ENCODE assay signal across 12 cellular contexts in the genomic region with DNA sequence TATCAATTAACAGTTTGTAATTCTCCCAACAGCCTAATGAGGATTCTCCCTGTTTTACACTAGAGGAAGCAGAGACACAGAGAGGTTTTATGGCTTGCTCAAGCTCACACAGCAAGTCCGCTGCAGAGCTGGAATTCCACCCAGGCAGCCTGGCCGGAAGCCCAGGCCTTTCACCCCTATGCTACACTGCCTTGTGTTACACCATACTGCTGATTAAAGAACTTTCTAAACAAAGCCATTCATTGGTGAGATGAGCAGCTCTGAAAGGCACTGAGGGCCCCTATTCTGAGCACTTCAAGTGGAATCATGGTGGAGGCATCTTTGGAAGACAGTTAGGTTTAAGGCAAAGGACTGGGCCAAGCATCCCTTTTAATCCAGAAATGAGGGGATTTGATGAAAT. TPM values are rescaled to one million over a fixed set of nuclear protein-coding genes. Genes with fewer than 3 reads are reported as not detected.
A peak's percentile ranks its signal among the peaks of the same experiment; 100 is the strongest.
DNase-seq lines count a peak whose midpoint lies in the region; ATAC-seq and TF ChIP-seq lines count a peak whose summit lies in the region.
"Had no signal": no experiment of that assay in that cellular context is flagged by ENCODE, and none has a peak within 500 bp of the region (broad histone marks: within the 10 kb centered on the region; RNA-seq: fewer than 3 reads in every experiment).

No MANE protein-coding gene starts in this region.

- TF ChIP-seq CTCF in IMR-90 (conservative IDR thresholded peaks at IDR 0.05; ENCODE audit: low read depth, low read length): no peak
- no peak for TF ChIP-seq CTCF in endodermal cell (conservative IDR thresholded peaks at IDR 0.05)
- TF ChIP-seq CTCF in left lung (IDR thresholded peaks at IDR 0.05): no peak
- TF ChIP-seq CTCF in stomach (IDR thresholded peaks at IDR 0.05): no peak
- no peak for TF ChIP-seq CTCF in MM.1S (IDR thresholded peaks at IDR 0.05; ENCODE audit: low read length)

- H4K5ac ChIP-seq in IMR-90 (ENCODE audit: low read depth, low read length): no peak overlapping the region

- ATAC-seq in IMR-90 (ENCODE audit: low read depth) (peak; percentile 94), left lung (peak; percentile 77), HG03520 (IDR thresholded peaks at IDR 0.05; ENCODE audit: unreplicated experiment) (no peak), GM21381 (IDR thresholded peaks at IDR 0.05; ENCODE audit: unreplicated experiment) (no peak), GM18517 (IDR thresholded peaks at IDR 0.05; ENCODE audit: unreplicated experiment) (no peak)

- H3K79me2 ChIP-seq in MM.1S (ENCODE audit: low read length): no peaks in the 10 kb centered on the region

- peaks cover 7% of the 10 kb centered on the region; the same call in 1 of the 2 replicates for H3K4me1 ChIP-seq in IMR-90 (ENCODE audit: control insufficient read depth, insufficient read depth, low read length)
- no peaks in the 10 kb centered on the region for H3K4me1 ChIP-seq in endodermal cell (ENCODE audit: control insufficient read depth, insufficient read depth, low read length)
- H3K4me1 ChIP-seq in left lung: no peaks in the 10 kb centered on the region
- H3K4me1 ChIP-seq in stomach: peaks cover 12 to 23% (median 19%) of the 10 kb centered on the region in 4 donors
- no peaks in the 10 kb centered on the region for H3K4me1 ChIP-seq in MM.1S (ENCODE audit: low read length)

- no peak overlapping the region for H4K8ac ChIP-seq in IMR-90 (ENCODE audit: low read depth in 2 of 2, low read length in 2 of 2)

- H2AK9ac ChIP-seq in IMR-90 (replicated peaks; ENCODE audit: low read depth, low read length, poor library complexity): peak overlapping the region; percentile 51

- dilution Hi-C loops in IMR-90 (cut with HindIII; ENCODE audit: low sequenced_read_pairs, unreplicated experiment): no loop called here

- intact Hi-C loops in IMR-90 (cut with micrococcal nuclease): loop anchor here (5.0 kb wide), 1 partner anchor 468 kb away; no protein-coding TSS in a partner anchor
- intact Hi-C loops in left lung (cut with DNase I): no loop called here
- intact Hi-C loops in stomach (cut with DNase I; ENCODE audit: low total_unique reads): no loop called here

- no peak overlapping the region for H3K18ac ChIP-seq in IMR-90 (ENCODE audit: low read depth, low read length)

- no peak overlapping the region for H3K4me3 ChIP-seq in IMR-90 (ENCODE audit: insufficient read depth, low read depth, low read length)
- no peak overlapping the region for H3K4me3 ChIP-seq in endodermal cell (ENCODE audit: low read length)
- H3K4me3 ChIP-seq in left lung: no peak overlapping the region
- no peak overlapping the region for H3K4me3 ChIP-seq in stomach
- H3K4me3 ChIP-seq in MM.1S (ENCODE audit: low read length): no peak overlapping the region

- no peak overlapping the region for H3K9ac ChIP-seq in IMR-90 (ENCODE audit: low read depth, low read length)
- no peak overlapping the region for H3K9ac ChIP-seq in endodermal cell (ENCODE audit: extremely low read depth, low read length, poor library complexity, severe bottlenecking)
- no peak overlapping the region for H3K9ac ChIP-seq in MM.1S (ENCODE audit: low read length)

- no peak overlapping the region for H3K4ac ChIP-seq in IMR-90 (ENCODE audit: low read depth, low read length)

- no peak overlapping the region for H2BK15ac ChIP-seq in IMR-90 (ENCODE audit: low read depth, low read length)

- H3K4me2 ChIP-seq in IMR-90 (ENCODE audit: low read depth, low read length) (no peak overlapping the region), MM.1S (ENCODE audit: low read depth, low read length) (no peak overlapping the region)

- no peaks in the 10 kb centered on the region for H3K9me3 Mint-ChIP-seq in endodermal cell

- no peaks in the 10 kb centered on the region for H3K27me3 Mint-ChIP-seq in endodermal cell (ENCODE audit: insufficient read depth)

- WGBS in IMR-90 (ENCODE audit: extremely low coverage in 2 of 2, insufficient read length in 1 of 2), 2 experiments: no CpG with 5 or more reads among the region's 2 CpGs
- 91 to 100% methylated on average over 2 of the region's 2 CpGs for WGBS in endodermal cell (ENCODE audit: insufficient coverage in 1 of 2, insufficient read length in 1 of 2), 2 experiments
- 27 to 52% (median 34%) methylated on average over 2 of the region's 2 CpGs for WGBS in stomach, 5 donors

- no peak overlapping the region for H2BK20ac ChIP-seq in IMR-90 (ENCODE audit: low read depth, low read length)

- no peak overlapping the region for H3K14ac ChIP-seq in IMR-90 (replicated peaks; ENCODE audit: low read depth, low read length)

- no TSS peak for BruUV-seq in IMR-90 (replicated peaks; lab: Mats Ljungman, UMichigan)

- H3K27ac Mint-ChIP-seq in endodermal cell: peak overlapping the region; percentile 69

- peaks cover 4% of the 10 kb centered on the region for H3K36me3 Mint-ChIP-seq in endodermal cell (ENCODE audit: low read depth)

- no peak overlapping the region for H2BK5ac ChIP-seq in IMR-90 (ENCODE audit: low read depth, low read length, poor library complexity, severe bottlenecking)

- H4K20me1 ChIP-seq in IMR-90 (ENCODE audit: insufficient read depth, low read length) (no peaks in the 10 kb centered on the region), MM.1S (ENCODE audit: insufficient read depth, low read length) (no peaks in the 10 kb centered on the region)

- CTCF ChIA-PET in IMR-90 (lab: Yijun Ruan, JAX): no interaction called here

- no peak for TF ChIP-seq POLR2A in IMR-90 (IDR thresholded peaks at IDR 0.05; ENCODE audit: low read depth, low read length)
- no peak for TF ChIP-seq POLR2A in stomach (IDR thresholded peaks at IDR 0.05)

- H3K4me3 Mint-ChIP-seq in endodermal cell: no peak overlapping the region

- H4K91ac ChIP-seq in IMR-90 (ENCODE audit: insufficient read depth, low read depth, low read length): no peak overlapping the region

- no peak overlapping the region for H3K56ac ChIP-seq in IMR-90 (ENCODE audit: extremely low read depth, insufficient read depth, low read length)

- no peak overlapping the region for H3K27ac ChIP-seq in IMR-90 (ENCODE audit: insufficient read depth, low read length)
- no peak overlapping the region for H3K27ac ChIP-seq in endodermal cell (ENCODE audit: low read depth, low read length)
- H3K27ac ChIP-seq in left lung: no peak overlapping the region
- peak overlapping the region in 3 of 5 donors; percentile 8 to 66 (median 56) for H3K27ac ChIP-seq in stomach
- no peak overlapping the region for H3K27ac ChIP-seq in MM.1S (ENCODE audit: low read length)

- no peaks in the 10 kb centered on the region for H3K36me3 ChIP-seq in IMR-90 (ENCODE audit: control insufficient read depth, insufficient read depth, low read length)
- no peaks in the 10 kb centered on the region for H3K36me3 ChIP-seq in endodermal cell (ENCODE audit: control insufficient read depth, insufficient read depth, low read length)
- H3K36me3 ChIP-seq in left lung: no peaks in the 10 kb centered on the region
- no peaks in the 10 kb centered on the region for H3K36me3 ChIP-seq in stomach
- H3K36me3 ChIP-seq in MM.1S (replicated peaks; ENCODE audit: insufficient read depth, low read length): no peaks in the 10 kb centered on the region

- H3K9me2 ChIP-seq in MM.1S (replicated peaks; ENCODE audit: insufficient read depth, low read length): no peaks in the 10 kb centered on the region

- H3K27me3 ChIP-seq in IMR-90 (ENCODE audit: control insufficient read depth, insufficient read depth, low read length) (no peaks in the 10 kb centered on the region), endodermal cell (ENCODE audit: control insufficient read depth, insufficient read depth, low read length, poor library complexity, severe bottlenecking) (no peaks in the 10 kb centered on the region), left lung (no peaks in the 10 kb centered on the region), stomach (no peaks in the 10 kb centered on the region), MM.1S (replicated peaks; ENCODE audit: insufficient read depth, low read length) (no peaks in the 10 kb centered on the region)

- DNase-seq in IMR-90 (peak; percentile 82), endodermal cell (no peak), left lung (peak in 1 of 2 donors; percentile 51), stomach (peak; percentile 70), MM.1S (no peak)
- DNase-seq: DMS79, islet precursor cell, small intestine, T-helper 9 cell had no signal

- H3K4me1 Mint-ChIP-seq in endodermal cell: peaks cover 28% of the 10 kb centered on the region

- H3K79me1 ChIP-seq in IMR-90 (ENCODE audit: low read depth in 1 of 2, low read length in 2 of 2): no peaks in the 10 kb centered on the region

- no peak overlapping the region for H3K23ac ChIP-seq in IMR-90 (ENCODE audit: low read depth, low read length)

- in situ Hi-C loops in IMR-90 (cut with MboI; ENCODE audit: low sequenced_read_pairs): no loop called here

- H2AK5ac ChIP-seq in IMR-90 (ENCODE audit: low read depth, low read length): no peak overlapping the region

- no peak for TF ChIP-seq RAD21 in IMR-90 (IDR thresholded peaks at IDR 0.05; ENCODE audit: low read length)

- H2BK120ac ChIP-seq in IMR-90 (ENCODE audit: low read depth, low read length): no peak overlapping the region

- no peaks in the 10 kb centered on the region for H3F3A ChIP-seq in MM.1S (ENCODE audit: insufficient read depth, low read length)

- H3K9me3 ChIP-seq in IMR-90 (ENCODE audit: control insufficient read depth, insufficient read depth, low read length): no peaks in the 10 kb centered on the region
- H3K9me3 ChIP-seq in endodermal cell (ENCODE audit: control insufficient read depth, low read length): no peaks in the 10 kb centered on the region
- H3K9me3 ChIP-seq in left lung: no peaks in the 10 kb centered on the region
- no peaks in the 10 kb centered on the region for H3K9me3 ChIP-seq in stomach
- H3K9me3 ChIP-seq in MM.1S (replicated peaks; ENCODE audit: insufficient read depth, low read length): no peaks in the 10 kb centered on the region

- POLR2A ChIA-PET in IMR-90 (lab: Charles Lee; ENCODE audit: unreplicated experiment): interaction anchor here (0.6 kb wide), 1 partner anchor 1188 kb away, joined by 4 read pairs; no protein-coding TSS in a partner anchor

- H2AFZ ChIP-seq in IMR-90 (replicated peaks; ENCODE audit: low read length, poor library complexity): no peak overlapping the region
- H2AFZ ChIP-seq in MM.1S (ENCODE audit: low read length): no peak overlapping the region

- peaks cover 3% of the 10 kb centered on the region; the same call in 1 of the 2 replicates for H3K9me1 ChIP-seq in IMR-90 (ENCODE audit: insufficient read depth, low read length)

- no peak for TF ChIP-seq EP300 in stomach (IDR thresholded peaks at IDR 0.05)

TF ChIP-seq in IMR-90, 13 proteins besides CTCF, POLR2A, EP300 and RAD21 (continues in another document):
- TF ChIP-seq SMC3 (IDR thresholded peaks at IDR 0.05; ENCODE audit: low read depth, low read length): no peak
- no peak for TF ChIP-seq RFX5 (IDR thresholded peaks at IDR 0.05; ENCODE audit: low read depth, low read length)

RNA-seq across cellular contexts. Expression of gene LARP1, which starts 14.7 kb away (rescaled TPM):
- total RNA-seq in IMR-90 (2012; rRNA removed) (41.9 and 47.3 TPM in 2 replicates), endodermal cell (100 to 1,000 TPM; 193 to 273 TPM), left lung (100 to 1,000 TPM; 126 to 172 TPM), stomach (100 to 1,000 TPM in 4 of 5 donors, 10 to 100 TPM in 1; 54.5 to 211 (median 180) TPM)
- polyA plus RNA-seq in IMR-90 (2012; rRNA removed) (70.3 and 77.4 TPM in 2 replicates), stomach (10 to 100 TPM; 15.0 to 19.4 (median 19.2) TPM)
- polyA plus RNA-seq in IMR-90 (2012; cell fraction: cytosol; rRNA removed): 55.0 and 59.6 TPM in 2 replicates
- polyA plus RNA-seq in IMR-90 (2012; cell fraction: nucleus; rRNA removed; ENCODE audit: low replicate concordance): 78.4 and 111 TPM in 2 replicates
- 115 TPM for polyA plus RNA-seq in endodermal cell (2013, experiment 1 of 2)
- polyA plus RNA-seq in endodermal cell (2013, experiment 2 of 2): 107 TPM

Comparison
In these comparisons a context has a peak if more than half of its experiments do, and no peak if none do; other contexts are left out.
1. ATAC-seq: peak in IMR-90 (single experiment) and left lung (single experiment); none in HG03520 (single experiment), GM21381 (single experiment) and GM18517 (single experiment).
2. DNase-seq: peak in IMR-90 (single experiment) and stomach (single experiment); none in endodermal cell (single experiment) and MM.1S (single experiment).
3. H3K27ac ChIP-seq: peak in stomach (3 of 5); none in IMR-90 (single experiment), endodermal cell (single experiment), left lung (0 of 2) and MM.1S (single experiment).